ENCODE assay signal across 23 cellular contexts in genomic region chr2:237952851-237953250, GRCh38. TPM values are rescaled to one million over a fixed set of nuclear protein-coding genes. Genes with fewer than 3 reads are reported as not detected.
DNase-seq lines count a peak whose midpoint lies in the region; ATAC-seq, FAIRE-seq and TF ChIP-seq lines count a peak whose summit lies in the region.
"Had no signal": no experiment of that assay in that cellular context is flagged by ENCODE, and none has a peak within 500 bp of the region (broad histone marks: within the 10 kb centered on the region; RNA-seq: fewer than 3 reads in every experiment).

No MANE protein-coding gene starts in this region.

- no peak overlapping the region for H4K8ac ChIP-seq in H1 (ENCODE audit: extremely low read depth, insufficient read depth, low read length)

- H3K23ac ChIP-seq in H1 (ENCODE audit: insufficient read length), result no peak overlapping the region

- H3K9ac ChIP-seq in H1 (replicated peaks in 1 of 4; ENCODE audit: extremely low read depth in 1 of 4, low read depth in 3 of 4, low read length in 3 of 4), result no peak overlapping the region
- H3K9ac ChIP-seq: BLaER1 had no signal

- peaks cover 8% of the 10 kb centered on the region; the same call in 1 of the 2 replicates for H3K23me2 ChIP-seq in H1 (ENCODE audit: low read depth, low read length)

- no peaks in the 10 kb centered on the region for H3K9me3 ChIP-seq in A673 (ENCODE audit: low read depth, low read length, poor library complexity, severe bottlenecking)
- H3K9me3 ChIP-seq in H1 (ENCODE audit: insufficient read depth in 2 of 2, low read depth in 1 of 2, low read length in 1 of 2), result no peaks in the 10 kb centered on the region
- H3K9me3 ChIP-seq: A549, BE2C had no signal

- FAIRE-seq in H1 (lab: Jason Lieb, UNC), result no peak
- FAIRE-seq: A549, G401.6, GM12891, GM19239 had no signal

- DNase-seq in T-helper 1 cell (no peak), A673 (ENCODE audit: low spot score) (peak; percentile 68), H1 (ENCODE audit: low read depth in 1 of 2, low spot score in 2 of 2) (no peak), DMS114 treated with DMSO at 0.1 percent for 48 hours (lab: John Stamatoyannopoulos, UW; ENCODE audit: unreplicated experiment) (no peak), left ventricle myocardium superior (no peak)
- DNase-seq: ACHN; BE2C; C1 segment of cervical spinal cord; CD4-positive, alpha-beta memory T cell; CD4-positive, CD25-positive, alpha-beta regulatory T cell; CD8-positive, alpha-beta memory T cell; COR-L47; DMS 273 treated with DMSO at 0.1 percent for 48 hours; DMS79 treated with DMSO at 0.1 percent for 48 hours; GF-D8 had no signal

- no peak overlapping the region for H2BK12ac ChIP-seq in H1 (ENCODE audit: low read depth, low read length)

- POLR2A ChIA-PET in A673 (lab: Charles Lee; ENCODE audit: low non-redundant PET) (no interaction called here), H1 (lab: Charles Lee; ENCODE audit: partially characterized antibody) (interaction anchor here (1.2 kb wide), 1 partner anchor 10 kb away, joined by 3 read pairs; no protein-coding TSS in a partner anchor)

- H3K4me1 ChIP-seq in A673 (ENCODE audit: insufficient read depth, low read length, poor library complexity, severe bottlenecking) (peaks cover 5% of the 10 kb centered on the region), H1 (replicated peaks in 1 of 4; ENCODE audit: control insufficient read depth in 3 of 4, insufficient read depth in 4 of 4, low read length in 3 of 4) (peaks cover 0 to 3% (median 0%) of the 10 kb centered on the region in 4 experiments; a peak in 1 of 7 replicates)
- H3K4me1 ChIP-seq: A549, BE2C had no signal

- no peaks in the 10 kb centered on the region for H3K79me1 ChIP-seq in H1 (ENCODE audit: low read depth, low read length)

- intact Hi-C loops in A673 (cut with micrococcal nuclease; ENCODE audit: unreplicated experiment), result no loop called here
- intact Hi-C loops in left ventricle myocardium superior (cut with micrococcal nuclease), result no loop called here

- no peak overlapping the region for H2BK5ac ChIP-seq in H1 (ENCODE audit: low read depth, low read length)

- no peak for TF ChIP-seq CTCF in A673 (conservative IDR thresholded peaks at IDR 0.05; ENCODE audit: low read depth, low read length)
- TF ChIP-seq CTCF in H1 (IDR thresholded peaks at IDR 0.05; ENCODE audit: control extremely low read depth in 1 of 3, insufficient read depth in 1 of 3, low read depth in 1 of 3, low read length in 3 of 3), result no peak

- CTCF ChIA-PET in A673 (lab: Charles Lee) (no interaction called here), H1 (lab: Charles Lee; ENCODE audit: partially characterized antibody) (interaction anchor here (1.1 to 1.6 kb wide), 2 partner anchors 17 to 26 kb away, joined by 3 read pairs; no protein-coding TSS in a partner anchor)

- H3K4me3 Mint-ChIP-seq in T-helper 1 cell treated with Interleukin-12 subunit alpha and Interleukin-12 subunit beta and Interleukin-4 antibody, amounts not matched to agents 30 μg/mL and 1 μg/mL, for 36 hours, result no peak overlapping the region
- H3K4me3 Mint-ChIP-seq: CD14-positive monocyte; CD4-positive, alpha-beta memory T cell; CD4-positive, CD25-positive, alpha-beta regulatory T cell; CD8-positive, alpha-beta memory T cell had no signal

- H3K4ac ChIP-seq in H1 (replicated peaks; ENCODE audit: insufficient read length, low read depth, low read length), result no peak overlapping the region

- H2AK5ac ChIP-seq in H1 (ENCODE audit: low read depth, low read length), result no peak overlapping the region

- H2BK120ac ChIP-seq in H1 (replicated peaks; ENCODE audit: low read depth, low read length), result no peak overlapping the region

- WGBS in H1 (ENCODE audit: extremely low coverage in 1 of 2, insufficient coverage in 1 of 2, insufficient read length in 1 of 2, insufficient replicate concordance in 2 of 2, low coverage in 1 of 2, low lambda C conversion rate in 2 of 2, missing lambda C conversion rate in 1 of 2), 2 experiments, result 81% methylated on average over 2 of the region's 2 CpGs; no CpG with 5 or more reads in 1 of the 2 experiments

- TF ChIP-seq POLR2A in H1 (IDR thresholded peaks at IDR 0.05; ENCODE audit: control extremely low read depth in 1 of 2, low read depth in 2 of 2, low read length in 2 of 2), result no peak

- H3K14ac ChIP-seq in H1 (ENCODE audit: insufficient read length), result no peak overlapping the region

- H2AFZ ChIP-seq in H1 (ENCODE audit: low read length), result no peak overlapping the region

- H4K91ac ChIP-seq in H1 (replicated peaks; ENCODE audit: insufficient read length, low read length), result no peak overlapping the region

- 0 out of 2 replicates have a peak overlapping the region, but pooled peaks have one; percentile 19 for H3K18ac ChIP-seq in H1 (ENCODE audit: extremely low read depth, low read length)

- no peaks in the 10 kb centered on the region for H3K36me3 ChIP-seq in A673 (ENCODE audit: insufficient read depth, low read length, poor library complexity, severe bottlenecking)
- H3K36me3 ChIP-seq in H1 (ENCODE audit: control insufficient read depth in 2 of 4, insufficient read depth in 4 of 4, low read length in 3 of 4), result no peaks in the 10 kb centered on the region
- H3K36me3 ChIP-seq: BE2C, BLaER1 had no signal

- H3K4me2 ChIP-seq in H1 (ENCODE audit: insufficient read depth in 1 of 2, low read depth in 2 of 2, low read length in 2 of 2), result no peak overlapping the region
- H3K4me2 ChIP-seq: A549, BLaER1 had no signal

- H3K27me3 Mint-ChIP-seq in T-helper 1 cell treated with Interleukin-12 subunit alpha and Interleukin-12 subunit beta and Interleukin-4 antibody, amounts not matched to agents 30 μg/mL and 1 μg/mL, for 36 hours (ENCODE audit: low read depth), result peaks cover 30% of the 10 kb centered on the region

- no peaks in the 10 kb centered on the region for H4K20me1 ChIP-seq in H1 (replicated peaks in 1 of 2; ENCODE audit: control insufficient read depth in 1 of 2, insufficient read depth in 2 of 2, low read length in 2 of 2)
- H4K20me1 ChIP-seq: BLaER1 had no signal

- H3K27me3 ChIP-seq in A673 (replicated peaks; ENCODE audit: insufficient read depth, low read depth, low read length, poor library complexity) (no peaks in the 10 kb centered on the region), H1 (replicated peaks in 1 of 4; ENCODE audit: control insufficient read depth in 3 of 4, extremely low read depth in 1 of 4, insufficient read depth in 3 of 4, low read length in 3 of 4) (peaks cover 0 to 18% (median 10%) of the 10 kb centered on the region in 4 experiments; a peak in 5 of 7 replicates)
- H3K27me3 ChIP-seq: BE2C, BLaER1 had no signal

- peak overlapping the region; percentile 38 for H3K27ac Mint-ChIP-seq in T-helper 1 cell treated with Interleukin-12 subunit alpha and Interleukin-12 subunit beta and Interleukin-4 antibody, amounts not matched to agents 30 μg/mL and 1 μg/mL, for 36 hours
- H3K27ac Mint-ChIP-seq: CD14-positive monocyte had no signal

- H3K27ac ChIP-seq in A673 (ENCODE audit: low read depth, low read length, poor library complexity, severe bottlenecking), result no peak overlapping the region
- H3K27ac ChIP-seq in H1 (ENCODE audit: low read depth, low read length), result no peak overlapping the region
- H3K27ac ChIP-seq: 22Rv1, A549, BLaER1 had no signal

- no peak overlapping the region for H3K56ac ChIP-seq in H1 (replicated peaks; ENCODE audit: insufficient read length, low read depth, low read length)

- H3K4me3 ChIP-seq in A673 (ENCODE audit: low read depth, low read length, poor library complexity, severe bottlenecking) (no peak overlapping the region), H1 (ENCODE audit: extremely low read depth in 1 of 4, insufficient read depth in 2 of 4, low read depth in 3 of 4, low read length in 4 of 4) (no peak overlapping the region)
- H3K4me3 ChIP-seq: A549, BLaER1 had no signal

- no peak overlapping the region for H2BK15ac ChIP-seq in H1 (ENCODE audit: low read length)

- ATAC-seq in left ventricle myocardium superior, result no peak
- ATAC-seq: A549 had no signal

- no peak for TF ChIP-seq RAD21 in H1 (IDR thresholded peaks at IDR 0.05 in 1 of 2, conservative IDR thresholded peaks at IDR 0.05 in 1 of 2; ENCODE audit: low read depth in 2 of 2, low read length in 2 of 2)

- no peak overlapping the region for H2BK20ac ChIP-seq in H1 (ENCODE audit: low read length)

- no peaks in the 10 kb centered on the region for H3K9me3 Mint-ChIP-seq in T-helper 1 cell treated with Interleukin-12 subunit alpha and Interleukin-12 subunit beta and Interleukin-4 antibody, amounts not matched to agents 30 μg/mL and 1 μg/mL, for 36 hours
- H3K9me3 Mint-ChIP-seq: CD4-positive, alpha-beta memory T cell; CD4-positive, CD25-positive, alpha-beta regulatory T cell; CD8-positive, alpha-beta memory T cell had no signal

- TF ChIP-seq EP300 in H1 (IDR thresholded peaks at IDR 0.05; ENCODE audit: borderline replicate concordance in 1 of 2, low read depth in 2 of 2, low read length in 2 of 2), result no peak

- no TSS peak for BruUV-seq in A673 (replicated peaks; lab: Mats Ljungman, UMichigan)

- no peak overlapping the region for H4K5ac ChIP-seq in H1 (ENCODE audit: insufficient read length, low read depth, low read length)

- H3K4me1 Mint-ChIP-seq in T-helper 1 cell treated with Interleukin-12 subunit alpha and Interleukin-12 subunit beta and Interleukin-4 antibody, amounts not matched to agents 30 μg/mL and 1 μg/mL, for 36 hours (ENCODE audit: low read depth), result peaks cover 5% of the 10 kb centered on the region

- no peaks in the 10 kb centered on the region for H3K79me2 ChIP-seq in H1 (ENCODE audit: control insufficient read depth in 1 of 2, insufficient read depth in 2 of 2, low read length in 2 of 2)

- H3K36me3 Mint-ChIP-seq in T-helper 1 cell treated with Interleukin-12 subunit alpha and Interleukin-12 subunit beta and Interleukin-4 antibody, amounts not matched to agents 30 μg/mL and 1 μg/mL, for 36 hours (ENCODE audit: low read depth), result no peaks in the 10 kb centered on the region
- H3K36me3 Mint-ChIP-seq: CD14-positive monocyte; CD4-positive, alpha-beta memory T cell; CD4-positive, CD25-positive, alpha-beta regulatory T cell; CD8-positive, alpha-beta memory T cell had no signal

RNA-seq across cellular contexts. Expression of gene UBE2F, which starts 14.0 kb away (rescaled TPM):
- total RNA-seq in A673 (2021), result 49.0 and 51.2 TPM in 2 replicates
- 59.8 and 61.9 TPM in 2 replicates for total RNA-seq in H1 (2021; fragmentation: NEBNext Ultra II Directional; extraction: Animal tissue kit (Norgen Biotek cat#: 25700))
- 43.3 and 48.4 TPM in 2 replicates for polyA plus RNA-seq in H1 (2011; rRNA removed)
- polyA plus RNA-seq in H1 (2011; cell fraction: cytosol; rRNA removed), result 53.0 TPM
- 14.5 TPM for polyA plus RNA-seq in H1 (2011; cell fraction: nucleus; rRNA removed)
- 49.4 to 67.6 TPM (median 53.8 TPM) in 4 replicates for polyA plus RNA-seq in H1 (2012, experiment 1 of 2)
- polyA plus RNA-seq in H1 (2012, experiment 2 of 2), result 27.7 TPM
- 37.6 TPM for polyA plus RNA-seq in H1 (2013, experiment 1 of 2)
- 39.2 TPM for polyA plus RNA-seq in H1 (2013, experiment 2 of 2)
- polyA minus RNA-seq in H1 (2011; rRNA and poly(A)+ RNA removed), result 15.2 and 25.1 TPM in 2 replicates
- 26.3 TPM for polyA minus RNA-seq in H1 (2011; cell fraction: cytosol; rRNA and poly(A)+ RNA removed)
- polyA minus RNA-seq in H1 (2011; cell fraction: nucleus; rRNA and poly(A)+ RNA removed), result 26.5 TPM
- total RNA-seq in left ventricle myocardium superior, result 67.7 TPM
